ENCODE assay signal across 1 cellular context in the genomic region with DNA sequence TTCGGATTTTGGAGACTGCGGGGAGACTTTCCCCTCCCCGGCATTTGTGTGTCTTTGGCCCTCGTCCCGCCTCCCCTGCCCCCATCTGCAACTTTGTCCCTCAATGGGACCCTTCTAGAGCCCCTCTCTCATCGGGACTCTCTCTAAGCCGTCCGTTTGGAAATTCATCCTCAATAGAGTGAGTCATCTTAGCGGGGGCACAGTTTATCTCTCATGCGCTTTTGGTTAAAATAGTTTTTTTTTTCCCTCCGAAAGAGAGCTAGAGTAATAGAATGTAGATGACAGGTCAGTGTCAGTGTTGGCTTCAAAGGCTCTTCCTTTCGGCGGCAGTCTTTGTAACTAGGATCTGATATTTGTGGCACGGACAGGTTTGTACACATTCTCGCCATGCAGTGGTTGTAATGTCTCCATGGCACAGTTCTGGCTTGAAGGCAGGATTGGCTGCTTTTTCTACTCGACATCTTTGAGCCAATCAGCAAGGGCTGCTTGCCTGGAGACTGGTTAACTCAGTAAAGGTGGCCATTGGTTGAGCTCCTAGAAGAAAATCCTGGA.
TF ChIP-seq lines count a peak whose summit lies in the region.

No MANE protein-coding gene starts in this region.

TF ChIP-seq in K562, 482 proteins besides CTCF, POLR2A, EP300 and RAD21 (continued from another document and continues in another):
- TF ChIP-seq, protein P1, sequence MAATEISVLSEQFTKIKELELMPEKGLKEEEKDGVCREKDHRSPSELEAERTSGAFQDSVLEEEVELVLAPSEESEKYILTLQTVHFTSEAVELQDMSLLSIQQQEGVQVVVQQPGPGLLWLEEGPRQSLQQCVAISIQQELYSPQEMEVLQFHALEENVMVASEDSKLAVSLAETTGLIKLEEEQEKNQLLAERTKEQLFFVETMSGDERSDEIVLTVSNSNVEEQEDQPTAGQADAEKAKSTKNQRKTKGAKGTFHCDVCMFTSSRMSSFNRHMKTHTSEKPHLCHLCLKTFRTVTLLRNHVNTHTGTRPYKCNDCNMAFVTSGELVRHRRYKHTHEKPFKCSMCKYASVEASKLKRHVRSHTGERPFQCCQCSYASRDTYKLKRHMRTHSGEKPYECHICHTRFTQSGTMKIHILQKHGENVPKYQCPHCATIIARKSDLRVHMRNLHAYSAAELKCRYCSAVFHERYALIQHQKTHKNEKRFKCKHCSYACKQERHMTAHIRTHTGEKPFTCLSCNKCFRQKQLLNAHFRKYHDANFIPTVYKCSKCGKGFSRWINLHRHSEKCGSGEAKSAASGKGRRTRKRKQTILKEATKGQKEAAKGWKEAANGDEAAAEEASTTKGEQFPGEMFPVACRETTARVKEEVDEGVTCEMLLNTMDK (IDR thresholded peaks at IDR 0.05; ENCODE audit: borderline replicate concordance, insufficient read depth, low read depth, low read length, poor library complexity, severe bottlenecking) = no peak
- TF ChIP-seq PHF20 (IDR thresholded peaks at IDR 0.05; ENCODE audit: partially characterized antibody) (no peak), HMG20A (CRISPR knock-in tag; conservative IDR thresholded peaks at IDR 0.05) (no peak), ESRRA (IDR thresholded peaks at IDR 0.05; ENCODE audit: borderline replicate concordance, low read depth) (no peak), SMC3 (conservative IDR thresholded peaks at IDR 0.05; ENCODE audit: insufficient read depth, low read depth, low read length) (no peak), BCL6 (CRISPR knock-in tag; IDR thresholded peaks at IDR 0.05) (no peak), RBM39 (optimal IDR thresholded peaks at IDR 0.05; ENCODE audit: low read depth, low read length) (peak; percentile 43), RBM17 (IDR thresholded peaks at IDR 0.05; ENCODE audit: borderline replicate concordance, low read depth, low read length) (no peak), ZZZ3 (IDR thresholded peaks at IDR 0.05) (no peak), BHLHE40 (IDR thresholded peaks at IDR 0.05; ENCODE audit: low read length) (no peak), ZNF224 (CRISPR knock-in tag; IDR thresholded peaks at IDR 0.05) (no peak), POLR2B (IDR thresholded peaks at IDR 0.05; ENCODE audit: low read depth, partially characterized antibody) (peak; percentile 59), HCFC1 (IDR thresholded peaks at IDR 0.05; ENCODE audit: low read depth, low read length) (0 out of 2 replicates have a peak, but pooled peaks have one; percentile 11), C11orf30 (IDR thresholded peaks at IDR 0.05; ENCODE audit: low read depth) (no peak), BRF2 (IDR thresholded peaks at IDR 0.05; ENCODE audit: borderline replicate concordance, insufficient read depth, insufficient read length) (no peak), KDM5B (IDR thresholded peaks at IDR 0.05; ENCODE audit: insufficient replicate concordance, low read depth, low read length) (peak; percentile 28), KAT8 (IDR thresholded peaks at IDR 0.05; ENCODE audit: low read depth) (no peak), CREB1 (IDR thresholded peaks at IDR 0.05) (0 out of 2 replicates have a peak, but pooled peaks have one; percentile 22), CREB1 (CRISPR knock-in tag; IDR thresholded peaks at IDR 0.05) (no peak), MCM7 (IDR thresholded peaks at IDR 0.05) (no peak), ZNF57 (CRISPR knock-in tag; IDR thresholded peaks at IDR 0.05) (no peak), L3MBTL2 (IDR thresholded peaks at IDR 0.05) (peak; percentile 32; the same call in 1 of the 2 replicates), ZNF232 (CRISPR knock-in tag; IDR thresholded peaks at IDR 0.05) (no peak), FOXJ2 (tag; IDR thresholded peaks at IDR 0.05) (no peak), ZSCAN29 (IDR thresholded peaks at IDR 0.05) (no peak), ETV6 (IDR thresholded peaks at IDR 0.05; ENCODE audit: borderline replicate concordance in 1 of 2, low read depth in 2 of 2, low read length in 1 of 2) (no peak), ETV6 (CRISPR knock-in tag; IDR thresholded peaks at IDR 0.05; ENCODE audit: borderline replicate concordance) (no peak), TCF7 (IDR thresholded peaks at IDR 0.05; ENCODE audit: borderline replicate concordance) (no peak), IFI16 (CRISPR knock-in tag; IDR thresholded peaks at IDR 0.05) (no peak), NR2C2 (CRISPR knock-in tag; IDR thresholded peaks at IDR 0.05) (no peak), NR2C2 (tag; IDR thresholded peaks at IDR 0.05) (no peak; the same call in 1 of the 2 replicates), SRSF3 (IDR thresholded peaks at IDR 0.05; ENCODE audit: insufficient read depth, low read length) (no peak), KDM2B (CRISPR knock-in tag; IDR thresholded peaks at IDR 0.05) (no peak), NFYB (IDR thresholded peaks at IDR 0.05; ENCODE audit: extremely low read depth, insufficient read length) (peak; percentile 93), NUFIP1 (IDR thresholded peaks at IDR 0.05; ENCODE audit: partially characterized antibody) (no peak), HSF4 (CRISPR knock-in tag; IDR thresholded peaks at IDR 0.05; ENCODE audit: borderline replicate concordance) (no peak), ZNF431 (CRISPR knock-in tag; IDR thresholded peaks at IDR 0.05) (no peak), ZBTB2 (IDR thresholded peaks at IDR 0.05) (no peak; the same call in 1 of the 2 replicates), CCAR2 (IDR thresholded peaks at IDR 0.05; ENCODE audit: low read depth, low read length) (no peak), NFATC3 (IDR thresholded peaks at IDR 0.05) (no peak), MAZ (CRISPR knock-in tag; conservative IDR thresholded peaks at IDR 0.05 in 1 of 2, IDR thresholded peaks at IDR 0.05 in 1 of 2) (no peak; a peak in 2 of 4 replicates), TAF7 (tag; IDR thresholded peaks at IDR 0.05) (no peak), NR1H2 (CRISPR knock-in tag; IDR thresholded peaks at IDR 0.05) (0 out of 2 replicates have a peak, but pooled peaks have one; percentile 26), ILF3 (IDR thresholded peaks at IDR 0.05; ENCODE audit: borderline replicate concordance) (no peak), PTRF (tag; IDR thresholded peaks at IDR 0.05) (no peak), SP2 (IDR thresholded peaks at IDR 0.05; ENCODE audit: extremely low read depth, low read depth, low read length, poor library complexity, severe bottlenecking) (no peak), MTA3 (IDR thresholded peaks at IDR 0.05; ENCODE audit: borderline replicate concordance) (peak; percentile 58; the same call in 1 of the 2 replicates), TAF1 (IDR thresholded peaks at IDR 0.05; ENCODE audit: control insufficient read depth, extremely low read depth, insufficient read depth, low read length, severe bottlenecking) (peak; percentile 38), PCBP2 (IDR thresholded peaks at IDR 0.05; ENCODE audit: low read depth, low read length, poor library complexity, severe bottlenecking) (no peak), NEUROD1 (IDR thresholded peaks at IDR 0.05; ENCODE audit: borderline replicate concordance, low read depth, low read length, partially characterized antibody) (no peak), GTF2A2 (tag; IDR thresholded peaks at IDR 0.05) (no peak), DDX20 (tag; IDR thresholded peaks at IDR 0.05; ENCODE audit: low read depth) (no peak), HNRNPLL (IDR thresholded peaks at IDR 0.05; ENCODE audit: low read depth, low read length, poor library complexity, severe bottlenecking) (no peak), ZNF12 (CRISPR knock-in tag; IDR thresholded peaks at IDR 0.05) (0 out of 2 replicates have a peak, but pooled peaks have one; percentile 10), FOXM1 (IDR thresholded peaks at IDR 0.05; ENCODE audit: low read depth) (no peak), FOXM1 (CRISPR knock-in tag; IDR thresholded peaks at IDR 0.05; ENCODE audit: low read depth) (no peak), ZFX (CRISPR knock-in tag; IDR thresholded peaks at IDR 0.05) (no peak)
- TF ChIP-seq, protein P2, sequence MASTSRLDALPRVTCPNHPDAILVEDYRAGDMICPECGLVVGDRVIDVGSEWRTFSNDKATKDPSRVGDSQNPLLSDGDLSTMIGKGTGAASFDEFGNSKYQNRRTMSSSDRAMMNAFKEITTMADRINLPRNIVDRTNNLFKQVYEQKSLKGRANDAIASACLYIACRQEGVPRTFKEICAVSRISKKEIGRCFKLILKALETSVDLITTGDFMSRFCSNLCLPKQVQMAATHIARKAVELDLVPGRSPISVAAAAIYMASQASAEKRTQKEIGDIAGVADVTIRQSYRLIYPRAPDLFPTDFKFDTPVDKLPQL (IDR thresholded peaks at IDR 0.05; ENCODE audit: extremely low read depth, insufficient read length) = no peak
- TF ChIP-seq, protein P3, sequence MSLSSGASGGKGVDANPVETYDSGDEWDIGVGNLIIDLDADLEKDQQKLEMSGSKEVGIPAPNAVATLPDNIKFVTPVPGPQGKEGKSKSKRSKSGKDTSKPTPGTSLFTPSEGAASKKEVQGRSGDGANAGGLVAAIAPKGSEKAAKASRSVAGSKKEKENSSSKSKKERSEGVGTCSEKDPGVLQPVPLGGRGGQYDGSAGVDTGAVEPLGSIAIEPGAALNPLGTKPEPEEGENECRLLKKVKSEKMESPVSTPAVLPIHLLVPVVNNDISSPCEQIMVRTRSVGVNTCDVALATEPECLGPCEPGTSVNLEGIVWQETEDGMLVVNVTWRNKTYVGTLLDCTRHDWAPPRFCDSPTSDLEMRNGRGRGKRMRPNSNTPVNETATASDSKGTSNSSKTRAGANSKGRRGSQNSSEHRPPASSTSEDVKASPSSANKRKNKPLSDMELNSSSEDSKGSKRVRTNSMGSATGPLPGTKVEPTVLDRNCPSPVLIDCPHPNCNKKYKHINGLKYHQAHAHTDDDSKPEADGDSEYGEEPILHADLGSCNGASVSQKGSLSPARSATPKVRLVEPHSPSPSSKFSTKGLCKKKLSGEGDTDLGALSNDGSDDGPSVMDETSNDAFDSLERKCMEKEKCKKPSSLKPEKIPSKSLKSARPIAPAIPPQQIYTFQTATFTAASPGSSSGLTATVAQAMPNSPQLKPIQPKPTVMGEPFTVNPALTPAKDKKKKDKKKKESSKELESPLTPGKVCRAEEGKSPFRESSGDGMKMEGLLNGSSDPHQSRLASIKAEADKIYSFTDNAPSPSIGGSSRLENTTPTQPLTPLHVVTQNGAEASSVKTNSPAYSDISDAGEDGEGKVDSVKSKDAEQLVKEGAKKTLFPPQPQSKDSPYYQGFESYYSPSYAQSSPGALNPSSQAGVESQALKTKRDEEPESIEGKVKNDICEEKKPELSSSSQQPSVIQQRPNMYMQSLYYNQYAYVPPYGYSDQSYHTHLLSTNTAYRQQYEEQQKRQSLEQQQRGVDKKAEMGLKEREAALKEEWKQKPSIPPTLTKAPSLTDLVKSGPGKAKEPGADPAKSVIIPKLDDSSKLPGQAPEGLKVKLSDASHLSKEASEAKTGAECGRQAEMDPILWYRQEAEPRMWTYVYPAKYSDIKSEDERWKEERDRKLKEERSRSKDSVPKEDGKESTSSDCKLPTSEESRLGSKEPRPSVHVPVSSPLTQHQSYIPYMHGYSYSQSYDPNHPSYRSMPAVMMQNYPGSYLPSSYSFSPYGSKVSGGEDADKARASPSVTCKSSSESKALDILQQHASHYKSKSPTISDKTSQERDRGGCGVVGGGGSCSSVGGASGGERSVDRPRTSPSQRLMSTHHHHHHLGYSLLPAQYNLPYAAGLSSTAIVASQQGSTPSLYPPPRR (CRISPR knock-in tag; IDR thresholded peaks at IDR 0.05; ENCODE audit: borderline replicate concordance) = no peak
- TF ChIP-seq, protein P4, sequence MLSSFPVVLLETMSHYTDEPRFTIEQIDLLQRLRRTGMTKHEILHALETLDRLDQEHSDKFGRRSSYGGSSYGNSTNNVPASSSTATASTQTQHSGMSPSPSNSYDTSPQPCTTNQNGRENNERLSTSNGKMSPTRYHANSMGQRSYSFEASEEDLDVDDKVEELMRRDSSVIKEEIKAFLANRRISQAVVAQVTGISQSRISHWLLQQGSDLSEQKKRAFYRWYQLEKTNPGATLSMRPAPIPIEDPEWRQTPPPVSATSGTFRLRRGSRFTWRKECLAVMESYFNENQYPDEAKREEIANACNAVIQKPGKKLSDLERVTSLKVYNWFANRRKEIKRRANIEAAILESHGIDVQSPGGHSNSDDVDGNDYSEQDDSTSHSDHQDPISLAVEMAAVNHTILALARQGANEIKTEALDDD (IDR thresholded peaks at IDR 0.05) = peak; percentile 96
- TF ChIP-seq, protein P5, sequence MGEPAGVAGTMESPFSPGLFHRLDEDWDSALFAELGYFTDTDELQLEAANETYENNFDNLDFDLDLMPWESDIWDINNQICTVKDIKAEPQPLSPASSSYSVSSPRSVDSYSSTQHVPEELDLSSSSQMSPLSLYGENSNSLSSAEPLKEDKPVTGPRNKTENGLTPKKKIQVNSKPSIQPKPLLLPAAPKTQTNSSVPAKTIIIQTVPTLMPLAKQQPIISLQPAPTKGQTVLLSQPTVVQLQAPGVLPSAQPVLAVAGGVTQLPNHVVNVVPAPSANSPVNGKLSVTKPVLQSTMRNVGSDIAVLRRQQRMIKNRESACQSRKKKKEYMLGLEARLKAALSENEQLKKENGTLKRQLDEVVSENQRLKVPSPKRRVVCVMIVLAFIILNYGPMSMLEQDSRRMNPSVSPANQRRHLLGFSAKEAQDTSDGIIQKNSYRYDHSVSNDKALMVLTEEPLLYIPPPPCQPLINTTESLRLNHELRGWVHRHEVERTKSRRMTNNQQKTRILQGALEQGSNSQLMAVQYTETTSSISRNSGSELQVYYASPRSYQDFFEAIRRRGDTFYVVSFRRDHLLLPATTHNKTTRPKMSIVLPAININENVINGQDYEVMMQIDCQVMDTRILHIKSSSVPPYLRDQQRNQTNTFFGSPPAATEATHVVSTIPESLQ (CRISPR knock-in tag; IDR thresholded peaks at IDR 0.05) = no peak
- TF ChIP-seq, protein P6, sequence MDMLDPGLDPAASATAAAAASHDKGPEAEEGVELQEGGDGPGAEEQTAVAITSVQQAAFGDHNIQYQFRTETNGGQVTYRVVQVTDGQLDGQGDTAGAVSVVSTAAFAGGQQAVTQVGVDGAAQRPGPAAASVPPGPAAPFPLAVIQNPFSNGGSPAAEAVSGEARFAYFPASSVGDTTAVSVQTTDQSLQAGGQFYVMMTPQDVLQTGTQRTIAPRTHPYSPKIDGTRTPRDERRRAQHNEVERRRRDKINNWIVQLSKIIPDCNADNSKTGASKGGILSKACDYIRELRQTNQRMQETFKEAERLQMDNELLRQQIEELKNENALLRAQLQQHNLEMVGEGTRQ (CRISPR knock-in tag; IDR thresholded peaks at IDR 0.05) = no peak
